Comparison of ENCODE assay signal across 8 cellular contexts in genomic region chr16:3938843-3939624, GRCh38. TPM values are rescaled to one million over a fixed set of nuclear protein-coding genes. Genes with fewer than 3 reads are reported as not detected.
DNase-seq lines count a peak whose midpoint lies in the region; ATAC-seq and TF ChIP-seq lines count a peak whose summit lies in the region.

No MANE protein-coding gene starts in this region.

- no peaks in the 10 kb centered on the region for H3K27me3 ChIP-seq in BLaER1 treated with 17β-estradiol and CSF1 and Interleukin-3, amounts not matched to agents 10 nM and 100 nM

- H4K20me1 ChIP-seq in BLaER1 treated with 17β-estradiol and CSF1 and Interleukin-3, amounts not matched to agents 10 nM and 100 nM: no peaks in the 10 kb centered on the region

- H3K4me2 ChIP-seq in BLaER1 treated with 17β-estradiol and CSF1 and Interleukin-3, amounts not matched to agents 10 nM and 100 nM: peak overlapping the region; percentile 57 to 97 (median 85)

- peak overlapping the region in 1 of 11 experiments; percentile 30; a peak in 2 of 22 replicates for H3K27ac ChIP-seq in BLaER1 treated with 17β-estradiol and CSF1 and Interleukin-3, amounts not matched to agents 10 nM and 100 nM

- peak; percentile 96 for ATAC-seq in SK-N-SH treated with all-trans-retinoic acid at 6 μM for 48 hours
- ATAC-seq in left ventricle myocardium superior: peak; percentile 92
- ATAC-seq in sciatic nerve: peak; percentile 92
- no peak for ATAC-seq in HG03432 (IDR thresholded peaks at IDR 0.05; ENCODE audit: unreplicated experiment)
- ATAC-seq in GM19452 (IDR thresholded peaks at IDR 0.05; ENCODE audit: unreplicated experiment): no peak

- H3K4me1 ChIP-seq in BLaER1 treated with 17β-estradiol and CSF1 and Interleukin-3, amounts not matched to agents 10 nM and 100 nM: peaks cover 0 to 22% (median 10%) of the 10 kb centered on the region in 10 experiments; a peak in 15 of 20 replicates

- peak; percentile 96 for TF ChIP-seq CTCF in HFF-Myc (IDR thresholded peaks at IDR 0.05; ENCODE audit: low read depth, low read length, missing control alignments)

- no peaks in the 10 kb centered on the region for H3K36me3 ChIP-seq in BLaER1 treated with 17β-estradiol and CSF1 and Interleukin-3, amounts not matched to agents 10 nM and 100 nM

- DNase-seq in HFF-Myc (ENCODE audit: extremely low read depth, low read depth) (no peak), left ventricle myocardium superior (peak; percentile 74), sciatic nerve (ENCODE audit: low spot score) (peak; percentile 81)
- peak; percentile 47 for DNase-seq in activated naive CD8-positive, alpha-beta T cell treated with anti-CD3 and anti-CD28 coated beads, Interleukin-2, amount 50 U/mL, for 16 hours (ENCODE audit: low read depth, low spot score)

- H3K4me3 ChIP-seq in BLaER1 treated with 17β-estradiol and CSF1 and Interleukin-3, amounts not matched to agents 10 nM and 100 nM: peak overlapping the region in 8 of 10 experiments; percentile 27 to 62 (median 45); a peak in 13 of 20 replicates
- peak overlapping the region; percentile 41 for H3K4me3 ChIP-seq in HFF-Myc (replicated peaks; ENCODE audit: low read depth, low read length)

- H3K9ac ChIP-seq in BLaER1 treated with 17β-estradiol and CSF1 and Interleukin-3, amounts not matched to agents 10 nM and 100 nM: peak overlapping the region in 10 of 11 experiments; percentile 31 to 77 (median 65); a peak in 18 of 22 replicates

- intact Hi-C loops in left ventricle myocardium superior (cut with micrococcal nuclease): no loop called here
- intact Hi-C loops in sciatic nerve (cut with DNase I): no loop called here

- H3K9me3 ChIP-seq in BLaER1 treated with 17β-estradiol and CSF1 and Interleukin-3, amounts not matched to agents 10 nM and 100 nM (replicated peaks in 1 of 11): peaks cover 0 to 18% (median 13%) of the 10 kb centered on the region in 11 experiments; a peak in 18 of 22 replicates

TF ChIP-seq in SK-N-SH treated with all-trans-retinoic acid at 6 μM for 48 hours, 23 proteins besides CTCF, POLR2A, EP300 and RAD21:
- TF ChIP-seq PPARA (CRISPR knock-in tag; IDR thresholded peaks at IDR 0.05; ENCODE audit: borderline replicate concordance) (no peak), ISL1 (CRISPR knock-in tag; IDR thresholded peaks at IDR 0.05) (no peak), TSHZ2 (CRISPR knock-in tag; IDR thresholded peaks at IDR 0.05) (no peak), TOX (CRISPR knock-in tag; IDR thresholded peaks at IDR 0.05; ENCODE audit: borderline replicate concordance) (no peak), CREB5 (CRISPR knock-in tag; IDR thresholded peaks at IDR 0.05; ENCODE audit: low read depth) (no peak), ZFP30 (CRISPR knock-in tag; IDR thresholded peaks at IDR 0.05) (no peak), OSR1 (CRISPR knock-in tag; IDR thresholded peaks at IDR 0.05) (no peak)

RNA-seq across cellular contexts. Expression of gene CREBBP, which starts 58.5 kb away (rescaled TPM):
- total RNA-seq in left ventricle myocardium superior: 40.6 TPM
- 120 TPM for total RNA-seq in sciatic nerve

Comparison
In these comparisons a context has a peak if more than half of its experiments do, and no peak if none do; other contexts are left out.
1. ATAC-seq: peak in SK-N-SH treated with all-trans-retinoic acid at 6 μM for 48 hours (single experiment), left ventricle myocardium superior (single experiment) and sciatic nerve (single experiment); none in HG03432 (single experiment) and GM19452 (single experiment).